ENCODE assay signal across 10 cellular contexts in genomic region chr5:96483878-96484277, GRCh38. TPM values are rescaled to one million over a fixed set of nuclear protein-coding genes. Genes with fewer than 3 reads are reported as not detected.
DNase-seq lines count a peak whose midpoint lies in the region; TF ChIP-seq lines count a peak whose summit lies in the region.
"Had no signal": no experiment of that assay in that cellular context is flagged by ENCODE, and none has a peak within 500 bp of the region (broad histone marks: within the 10 kb centered on the region; RNA-seq: fewer than 3 reads in every experiment).

No MANE protein-coding gene starts in this region.

- peaks cover 3% of the 10 kb centered on the region; the same call in 1 of the 2 replicates for H3K27me3 ChIP-seq in HAP-1 (ENCODE audit: low read depth)
- no peaks in the 10 kb centered on the region for H3K27me3 ChIP-seq in SK-N-SH (ENCODE audit: insufficient read depth)
- H3K27me3 ChIP-seq: tibial nerve had no signal

- in situ Hi-C loops in HAP-1 (cut with MboI; ENCODE audit: low sequenced_read_pairs): no loop called here

- no peak overlapping the region for H3K9ac ChIP-seq in SK-N-SH

- CTCF ChIA-PET in SK-N-SH (lab: Yijun Ruan, JAX): interaction anchor here (1.3 to 1.8 kb wide), 2 partner anchors 23 to 138 kb away, joined by 4 to 5 read pairs; no protein-coding TSS in a partner anchor

- H3K4me3 ChIP-seq in HAP-1 (no peak overlapping the region), SK-N-SH (ENCODE audit: low read depth in 2 of 2, low read length in 1 of 2) (no peak overlapping the region)
- H3K4me3 ChIP-seq: tibial nerve had no signal

- no peaks in the 10 kb centered on the region for H3K36me3 ChIP-seq in HAP-1 (replicated peaks)
- H3K36me3 ChIP-seq in SK-N-SH (replicated peaks in 1 of 2; ENCODE audit: control insufficient read depth in 1 of 2, insufficient read depth in 2 of 2, low read length in 1 of 2): no peaks in the 10 kb centered on the region
- H3K36me3 ChIP-seq: tibial nerve had no signal

- H3K9me3 ChIP-seq in HAP-1 (no peaks in the 10 kb centered on the region), SK-N-SH (no peaks in the 10 kb centered on the region)
- H3K9me3 ChIP-seq: tibial nerve had no signal

- no peak overlapping the region for H3K4me2 ChIP-seq in SK-N-SH

- H3K27ac ChIP-seq in SK-N-SH (ENCODE audit: low read depth in 2 of 2, low read length in 1 of 2): no peak overlapping the region
- H3K27ac ChIP-seq: tibial nerve had no signal

- no peaks in the 10 kb centered on the region for H3K79me2 ChIP-seq in SK-N-SH (ENCODE audit: insufficient read depth)

- H2AFZ ChIP-seq in SK-N-SH (ENCODE audit: low read depth): no peak overlapping the region

- POLR2A ChIA-PET in SK-N-SH (lab: Yijun Ruan, JAX): no interaction called here

- no peak for TF ChIP-seq EP300 in SK-N-SH (IDR thresholded peaks at IDR 0.05; ENCODE audit: borderline replicate concordance in 1 of 2, low read depth in 1 of 2, low read length in 1 of 2)

- H4K20me1 ChIP-seq in SK-N-SH (ENCODE audit: insufficient read depth): no peaks in the 10 kb centered on the region

- WGBS in SK-N-SH (ENCODE audit: low lambda C conversion rate): 90% methylated on average over 2 of the region's 2 CpGs

- H3F3A ChIP-seq in SK-N-SH (replicated peaks; ENCODE audit: insufficient read depth): no peaks in the 10 kb centered on the region

- H3K9me2 ChIP-seq in SK-N-SH: no peaks in the 10 kb centered on the region

- TF ChIP-seq CTCF in SK-N-SH (IDR thresholded peaks at IDR 0.05): no peak

- peak; percentile 1 to 23 for DNase-seq in AML-193 (lab: John Stamatoyannopoulos, UW)
- DNase-seq in HAP-1 (ENCODE audit: low spot score in 2 of 2): peak; percentile 8 to 40
- DNase-seq in SK-N-SH: no peak
- DNase-seq in glomerular visceral epithelial cell (ENCODE audit: extremely low spot score): peak; percentile 38
- no peak for DNase-seq in cerebellar nuclear complex (lab: John Stamatoyannopoulos, UW)
- no peak for DNase-seq in C1 segment of cervical spinal cord (lab: John Stamatoyannopoulos, UW)
- DNase-seq in activated T-cell treated with anti-CD3 and anti-CD28 coated beads, Interleukin-2, amount 50 U/mL, for 1 hour: no peak
- DNase-seq in inferior parietal cortex (ENCODE audit: extremely low spot score): no peak
- DNase-seq: stimulated activated CD4-positive, alpha-beta T cell treated with anti-CD3 and anti-CD28 coated beads, Interleukin-15, amount 100 ng/mL, for 24 hours had no signal

- TF ChIP-seq RAD21 in SK-N-SH (IDR thresholded peaks at IDR 0.05; ENCODE audit: low read length): no peak

- H3K4me1 ChIP-seq in HAP-1 (no peaks in the 10 kb centered on the region), SK-N-SH (ENCODE audit: control insufficient read depth in 1 of 2, insufficient read depth in 2 of 2, low read depth in 1 of 2, low read length in 1 of 2) (no peaks in the 10 kb centered on the region; a peak in 1 of 4 replicates)
- H3K4me1 ChIP-seq: tibial nerve had no signal

TF ChIP-seq in SK-N-SH, 30 proteins besides CTCF, POLR2A, EP300 and RAD21:
- TF ChIP-seq REST (IDR thresholded peaks at IDR 0.05; ENCODE audit: low read depth, low read length): peak; percentile 97
- peak; percentile 19; the same call in 1 of the 2 replicates for TF ChIP-seq TCF12 (IDR thresholded peaks at IDR 0.05)
- TF ChIP-seq TEAD4 (IDR thresholded peaks at IDR 0.05; ENCODE audit: borderline replicate concordance, insufficient read depth): no peak

RNA-seq across cellular contexts. Expression of gene PCSK1, which starts 50.8 kb away (rescaled TPM):
- 0.08 TPM in 1 of 2 replicates, not detected in the other for polyA plus RNA-seq in SK-N-SH (2012; rRNA removed)
- not detected in 2 replicates for polyA plus RNA-seq in SK-N-SH (2012; cell fraction: cytosol; rRNA removed)
- polyA plus RNA-seq in SK-N-SH (2012; cell fraction: nucleus; rRNA removed): 0.04 TPM in 1 of 2 replicates, not detected in the other

Comparison
In these comparisons a context has a peak if more than half of its experiments do, and no peak if none do; other contexts are left out.
1. DNase-seq: peak in AML-193 (2 of 2), HAP-1 (2 of 2) and glomerular visceral epithelial cell (single experiment); none in SK-N-SH (single experiment), cerebellar nuclear complex (0 of 2), C1 segment of cervical spinal cord (0 of 14), activated T-cell treated with anti-CD3 and anti-CD28 coated beads, Interleukin-2, amount 50 U/mL, for 1 hour (single experiment) and inferior parietal cortex (single experiment).